ENCODE assay signal across 1 cellular context in the genomic region with DNA sequence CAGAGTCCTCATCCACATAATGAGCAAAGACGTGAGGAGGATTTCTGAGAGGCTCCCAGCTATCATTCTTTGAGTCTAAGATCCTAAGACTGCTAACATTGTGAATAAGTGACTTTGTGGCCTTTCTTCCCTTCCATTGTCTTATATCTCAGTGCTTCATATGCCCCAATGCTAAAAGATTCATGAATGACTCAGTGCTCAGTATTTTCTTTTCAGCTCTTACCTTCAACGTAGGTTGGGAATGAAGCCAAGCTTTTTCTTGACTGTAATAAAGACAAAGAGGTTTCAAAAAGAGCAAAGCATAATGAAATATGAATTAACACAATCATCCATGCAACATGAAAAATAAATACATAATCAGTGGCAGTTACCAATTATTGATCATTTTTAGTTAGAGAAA.
TF ChIP-seq lines count a peak whose summit lies in the region.

No MANE protein-coding gene starts in this region.

TF ChIP-seq in IMR-90, 13 proteins besides CTCF, POLR2A, EP300 and RAD21 (continued from another document):
- no peak for TF ChIP-seq CEBPB (IDR thresholded peaks at IDR 0.05; ENCODE audit: low read depth, low read length)
- TF ChIP-seq MXI1 (IDR thresholded peaks at IDR 0.05; ENCODE audit: borderline replicate concordance, low read depth, low read length) = no peak
- TF ChIP-seq NFE2L2 (IDR thresholded peaks at IDR 0.05; ENCODE audit: low read depth, low read length) = no peak
- TF ChIP-seq RCOR1 (IDR thresholded peaks at IDR 0.05; ENCODE audit: insufficient replicate concordance, low read length) = no peak
- TF ChIP-seq MAZ (IDR thresholded peaks at IDR 0.05; ENCODE audit: borderline replicate concordance, low read depth, low read length) = no peak
- no peak for TF ChIP-seq RFX5 (IDR thresholded peaks at IDR 0.05; ENCODE audit: low read depth, low read length)
- no peak for TF ChIP-seq FOS (IDR thresholded peaks at IDR 0.05; ENCODE audit: low read depth, low read length)
- TF ChIP-seq BHLHE40 (IDR thresholded peaks at IDR 0.05; ENCODE audit: low read depth, low read length) = no peak
- TF ChIP-seq, protein P1, sequence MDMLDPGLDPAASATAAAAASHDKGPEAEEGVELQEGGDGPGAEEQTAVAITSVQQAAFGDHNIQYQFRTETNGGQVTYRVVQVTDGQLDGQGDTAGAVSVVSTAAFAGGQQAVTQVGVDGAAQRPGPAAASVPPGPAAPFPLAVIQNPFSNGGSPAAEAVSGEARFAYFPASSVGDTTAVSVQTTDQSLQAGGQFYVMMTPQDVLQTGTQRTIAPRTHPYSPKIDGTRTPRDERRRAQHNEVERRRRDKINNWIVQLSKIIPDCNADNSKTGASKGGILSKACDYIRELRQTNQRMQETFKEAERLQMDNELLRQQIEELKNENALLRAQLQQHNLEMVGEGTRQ (IDR thresholded peaks at IDR 0.05; ENCODE audit: low read depth, low read length) = no peak
- no peak for TF ChIP-seq SMC3 (IDR thresholded peaks at IDR 0.05; ENCODE audit: low read depth, low read length)
